ENCODE assay signal across 19 cellular contexts in genomic region chr17:68602267-68602644, GRCh38. TPM values are rescaled to one million over a fixed set of nuclear protein-coding genes. Genes with fewer than 3 reads are reported as not detected.
DNase-seq lines count a peak whose midpoint lies in the region; ATAC-seq and TF ChIP-seq lines count a peak whose summit lies in the region.
"Had no signal": no experiment of that assay in that cellular context is flagged by ENCODE, and none has a peak within 500 bp of the region (broad histone marks: within the 10 kb centered on the region; RNA-seq: fewer than 3 reads in every experiment).

No MANE protein-coding gene starts in this region.

- no peaks in the 10 kb centered on the region for H3K36me3 Mint-ChIP-seq in nephron progenitor cell (ENCODE audit: low read depth)
- H3K36me3 Mint-ChIP-seq: memory B cell, T-cell had no signal

- H3K27ac ChIP-seq in heart left ventricle (peak overlapping the region in 9 of 12 donors; percentile 9 to 98 (median 75)), vagina (peak overlapping the region; percentile 88)
- H3K27ac ChIP-seq: parathyroid adenoma had no signal

- DNase-seq in heart left ventricle (no peak), left cardiac atrium (no peak), fibroblast of peridontal ligament (ENCODE audit: extremely low read depth) (peak; percentile 35), nephron progenitor cell (no peak), vagina (ENCODE audit: extremely low spot score in 2 of 2) (no peak), mucosa of descending colon (no peak), NCI-H1436 treated with DMSO at 0.1 percent for 48 hours (lab: John Stamatoyannopoulos, UW) (no peak)
- DNase-seq: activated naive CD4-positive, alpha-beta T cell treated with anti-CD3 and anti-CD28 coated beads, Interleukin-2, amount 50 U/mL, for 16 hours; central memory CD4-positive, alpha-beta T cell; erythroblast; MG63; NCI-H2107; T-cell had no signal

- intact Hi-C loops in heart left ventricle (cut with DNase I) (loop anchor here in 3 of 10 donors (5.0 to 10.0 kb wide), 4 partner anchors 135 to 155 kb away; no protein-coding TSS in a partner anchor), left cardiac atrium (cut with DNase I) (no loop called here), vagina (cut with DNase I) (no loop called here), mucosa of descending colon (cut with DNase I, micrococcal nuclease) (no loop called here)

- H3K4me3 ChIP-seq in heart left ventricle (peak overlapping the region in 1 of 12 donors; percentile 82), vagina (no peak overlapping the region), mucosa of descending colon (no peak overlapping the region)
- H3K4me3 ChIP-seq: MG63 had no signal

- peaks cover 80% of the 10 kb centered on the region for H3K27me3 Mint-ChIP-seq in nephron progenitor cell (ENCODE audit: low read depth, poor library complexity)

- H3K9me3 ChIP-seq in heart left ventricle (peaks cover 0 to 4% (median 0%) of the 10 kb centered on the region in 12 donors), vagina (no peaks in the 10 kb centered on the region), mucosa of descending colon (no peaks in the 10 kb centered on the region)

- TF ChIP-seq POLR2A in heart left ventricle (IDR thresholded peaks at IDR 0.05): no peak
- TF ChIP-seq POLR2A in vagina (IDR thresholded peaks at IDR 0.05): no peak

- TF ChIP-seq CTCF in heart left ventricle (IDR thresholded peaks at IDR 0.05) (no peak), nephron progenitor cell (IDR thresholded peaks at IDR 0.05) (no peak), vagina (IDR thresholded peaks at IDR 0.05) (no peak), mucosa of descending colon (IDR thresholded peaks at IDR 0.05) (no peak)

- H3K27me3 ChIP-seq in heart left ventricle: peaks cover 0 to 15% (median 0%) of the 10 kb centered on the region in 9 donors
- H3K27me3 ChIP-seq in vagina: no peaks in the 10 kb centered on the region

- peak overlapping the region; percentile 71 for H3K4me3 Mint-ChIP-seq in nephron progenitor cell

- no peak overlapping the region for H3K27ac Mint-ChIP-seq in nephron progenitor cell
- H3K27ac Mint-ChIP-seq: memory B cell, T-cell had no signal

- peaks cover 20% of the 10 kb centered on the region for H3K4me1 Mint-ChIP-seq in nephron progenitor cell

- 69 to 75% (median 74%) methylated on average over 5 of the region's 5 CpGs for WGBS in heart left ventricle, 4 donors

- peaks cover 0 to 47% (median 10%) of the 10 kb centered on the region in 12 donors for H3K4me1 ChIP-seq in heart left ventricle
- peaks cover 30% of the 10 kb centered on the region for H3K4me1 ChIP-seq in vagina
- H3K4me1 ChIP-seq in mucosa of descending colon (ENCODE audit: low read depth): peaks cover 17% of the 10 kb centered on the region
- H3K4me1 ChIP-seq: parathyroid adenoma had no signal

- ATAC-seq in heart left ventricle (no peak), left cardiac atrium (no peak), mucosa of descending colon (no peak), GM21360 (IDR thresholded peaks at IDR 0.05; ENCODE audit: unreplicated experiment) (no peak)
- ATAC-seq: activated CD4-positive, CD25-positive, alpha-beta regulatory T cell treated with anti-CD3 and anti-CD28 coated beads, Interleukin-2, amount 50 U/mL, for 24 hours; T-cell had no signal

- H3K36me3 ChIP-seq in heart left ventricle (no peaks in the 10 kb centered on the region), vagina (no peaks in the 10 kb centered on the region), mucosa of descending colon (ENCODE audit: low read depth) (no peaks in the 10 kb centered on the region)
- H3K36me3 ChIP-seq: MG63 had no signal

- peaks cover 5% of the 10 kb centered on the region for H3K9me3 Mint-ChIP-seq in nephron progenitor cell

RNA-seq across cellular contexts. Expression of gene FAM20A, which starts 1.1 kb away (rescaled TPM):
- 10 to 100 TPM in 3 of 9 donors, 1 to 10 TPM in 6; 5.1 to 37.9 (median 8.8) TPM for total RNA-seq in heart left ventricle
- polyA plus RNA-seq in heart left ventricle: 10 to 100 TPM in 1 of 2 donors, 1 to 10 TPM in 1; 2.6 to 10.9 TPM
- 1 to 10 TPM; 7.9 to 9.0 TPM for total RNA-seq in left cardiac atrium
- 16.2 TPM for total RNA-seq in vagina
- total RNA-seq in mucosa of descending colon: 1 to 10 TPM; 1.9 to 6.1 (median 5.8) TPM
- total RNA-seq: A673, HT1080 had no signal
